8 cellular contexts compared by ENCODE assay signal in genomic region chr1:52603301-52603675, GRCh38. TPM values are rescaled to one million over a fixed set of nuclear protein-coding genes. Genes with fewer than 3 reads are reported as not detected.
DNase-seq lines count a peak whose midpoint lies in the region; ATAC-seq and TF ChIP-seq lines count a peak whose summit lies in the region.

No MANE protein-coding gene starts in this region.

- in situ Hi-C loops in G401 (cut with HindIII; ENCODE audit: low sequenced_read_pairs): no loop called here

- H3K27ac ChIP-seq in SK-N-MC (no peak overlapping the region), smooth muscle cell (ENCODE audit: low read depth) (peak overlapping the region; percentile 35), RWPE1 (no peak overlapping the region)

- DNase-seq in G401 (ENCODE audit: low spot score) (peak; percentile 25), SK-N-MC (ENCODE audit: low read depth, low spot score) (no peak), fibroblast of pulmonary artery (ENCODE audit: low read depth) (no peak), smooth muscle cell (lab: John Stamatoyannopoulos, UW; ENCODE audit: unreplicated experiment) (no peak), RWPE1 (ENCODE audit: low spot score) (no peak), T-helper 9 cell (no peak)

- ATAC-seq in HG02852 (IDR thresholded peaks at IDR 0.05; ENCODE audit: unreplicated experiment) (no peak), GM18520 (IDR thresholded peaks at IDR 0.05; ENCODE audit: unreplicated experiment) (no peak)

- H3K9ac ChIP-seq in SK-N-MC (ENCODE audit: insufficient read length) (peak overlapping the region; percentile 75), smooth muscle cell (ENCODE audit: low read depth) (peak overlapping the region; percentile 60)

- H3F3A ChIP-seq in smooth muscle cell (ENCODE audit: low read depth): no peaks in the 10 kb centered on the region

- no peaks in the 10 kb centered on the region for H4K20me1 ChIP-seq in smooth muscle cell (ENCODE audit: low read depth)

- H3K4me3 ChIP-seq in SK-N-MC (peak overlapping the region; percentile 80), fibroblast of pulmonary artery (replicated peaks; ENCODE audit: low read depth, low read length) (peak overlapping the region; percentile 7), smooth muscle cell (peak overlapping the region; percentile 66)

- POLR2A ChIA-PET in RWPE1 (lab: Yijun Ruan, JAX; ENCODE audit: low non-redundant PET): no interaction called here

- peaks cover 14% of the 10 kb centered on the region for H3K79me2 ChIP-seq in smooth muscle cell (ENCODE audit: low read depth)

- H3K9me3 ChIP-seq in SK-N-MC (ENCODE audit: low read depth, low read length): no peaks in the 10 kb centered on the region
- no peaks in the 10 kb centered on the region for H3K9me3 ChIP-seq in smooth muscle cell (replicated peaks; ENCODE audit: low read depth)

- peak overlapping the region; percentile 97 for H2AFZ ChIP-seq in smooth muscle cell (ENCODE audit: low read depth)

- H3K4me1 ChIP-seq in smooth muscle cell (ENCODE audit: low read depth): peaks cover 13% of the 10 kb centered on the region

- H3K27me3 ChIP-seq in smooth muscle cell (ENCODE audit: low read depth): no peaks in the 10 kb centered on the region

- TF ChIP-seq CTCF in fibroblast of pulmonary artery (IDR thresholded peaks at IDR 0.05; ENCODE audit: low read length, missing control alignments) (no peak), smooth muscle cell (IDR thresholded peaks at IDR 0.05; ENCODE audit: borderline replicate concordance, insufficient read depth, poor library complexity, severe bottlenecking) (no peak), RWPE1 (conservative IDR thresholded peaks at IDR 0.05; ENCODE audit: low read depth) (no peak)

- peak overlapping the region; percentile 91 for H3K4me2 ChIP-seq in smooth muscle cell

- CTCF ChIA-PET in RWPE1 (lab: Yijun Ruan, JAX): no interaction called here

- H3K36me3 ChIP-seq in SK-N-MC (ENCODE audit: insufficient read depth, low read length) (peaks cover 9% of the 10 kb centered on the region; the same call in 1 of the 2 replicates), smooth muscle cell (ENCODE audit: low read depth) (no peaks in the 10 kb centered on the region)

- WGBS in smooth muscle cell (ENCODE audit: low lambda C conversion rate): 75% methylated on average over 7 of the region's 7 CpGs

RNA-seq across cellular contexts. Expression of gene GPX7, which starts 1.1 kb away (rescaled TPM):
- total RNA-seq in G401 (2014; rRNA removed; shearing (Covaris generic)): not detected in 2 replicates
- total RNA-seq in smooth muscle cell: 164 and 192 TPM in 2 replicates
- 136 and 164 TPM in 2 replicates for polyA plus RNA-seq in smooth muscle cell

RNA-seq across cellular contexts. Expression of gene SHISAL2A, which starts 29.7 kb away (rescaled TPM):
- not detected in 2 replicates for total RNA-seq in G401 (2014; rRNA removed; shearing (Covaris generic))
- 2.3 TPM in 1 of 2 replicates, not detected in the other for total RNA-seq in smooth muscle cell
- polyA plus RNA-seq in smooth muscle cell: 0.66 and 0.98 TPM in 2 replicates

RNA-seq across cellular contexts. Expression of gene TUT4, which starts 50.4 kb away (rescaled TPM):
- total RNA-seq in G401 (2014; rRNA removed; shearing (Covaris generic)): 12.2 and 17.1 TPM in 2 replicates
- total RNA-seq in smooth muscle cell: 33.9 and 58.3 TPM in 2 replicates
- polyA plus RNA-seq in smooth muscle cell: 13.9 and 31.3 TPM in 2 replicates

Comparison
In these comparisons a context has a peak if more than half of its experiments do, and no peak if none do; other contexts are left out.
1. H3K4me3 ChIP-seq: peak in every context shown above with its lines; median percentile 80 in SK-N-MC; 66 in smooth muscle cell; 7 in fibroblast of pulmonary artery.
2. RNA of gene GPX7, which starts 1.1 kb away (total RNA-seq): 164 to 192 TPM in smooth muscle cell; not detected in G401; every median in the first group is over 100 times any median in the second.